1 cellular context compared by ENCODE assay signal in the genomic region with DNA sequence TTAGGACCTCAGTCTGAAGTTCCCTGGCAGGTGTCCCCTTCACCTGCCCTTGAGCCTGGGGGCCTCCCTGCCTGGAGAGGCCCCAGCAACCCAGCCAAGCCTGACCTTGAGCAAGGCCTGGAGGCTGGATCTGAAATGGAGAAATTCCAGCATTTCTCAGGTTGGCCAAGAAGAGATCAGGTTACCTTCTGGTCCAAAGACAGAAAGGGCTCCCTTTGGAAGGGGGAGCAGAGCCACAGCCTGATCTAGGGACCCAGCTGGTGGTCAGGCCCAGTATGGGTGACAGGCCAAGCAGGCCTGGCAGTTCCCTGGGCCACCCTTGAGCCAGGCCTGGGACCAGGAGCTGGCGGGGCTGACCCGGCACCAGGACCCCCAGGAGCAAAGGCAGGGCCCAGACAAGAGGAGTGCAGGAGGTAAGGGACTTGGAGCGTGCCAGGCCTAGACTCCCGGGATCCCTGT.
TF ChIP-seq lines count a peak whose summit lies in the region.

No MANE protein-coding gene starts in this region.

TF ChIP-seq in K562, 482 proteins besides CTCF, POLR2A, EP300 and RAD21 (continued from another document and continues in another):
- TF ChIP-seq, protein P1, sequence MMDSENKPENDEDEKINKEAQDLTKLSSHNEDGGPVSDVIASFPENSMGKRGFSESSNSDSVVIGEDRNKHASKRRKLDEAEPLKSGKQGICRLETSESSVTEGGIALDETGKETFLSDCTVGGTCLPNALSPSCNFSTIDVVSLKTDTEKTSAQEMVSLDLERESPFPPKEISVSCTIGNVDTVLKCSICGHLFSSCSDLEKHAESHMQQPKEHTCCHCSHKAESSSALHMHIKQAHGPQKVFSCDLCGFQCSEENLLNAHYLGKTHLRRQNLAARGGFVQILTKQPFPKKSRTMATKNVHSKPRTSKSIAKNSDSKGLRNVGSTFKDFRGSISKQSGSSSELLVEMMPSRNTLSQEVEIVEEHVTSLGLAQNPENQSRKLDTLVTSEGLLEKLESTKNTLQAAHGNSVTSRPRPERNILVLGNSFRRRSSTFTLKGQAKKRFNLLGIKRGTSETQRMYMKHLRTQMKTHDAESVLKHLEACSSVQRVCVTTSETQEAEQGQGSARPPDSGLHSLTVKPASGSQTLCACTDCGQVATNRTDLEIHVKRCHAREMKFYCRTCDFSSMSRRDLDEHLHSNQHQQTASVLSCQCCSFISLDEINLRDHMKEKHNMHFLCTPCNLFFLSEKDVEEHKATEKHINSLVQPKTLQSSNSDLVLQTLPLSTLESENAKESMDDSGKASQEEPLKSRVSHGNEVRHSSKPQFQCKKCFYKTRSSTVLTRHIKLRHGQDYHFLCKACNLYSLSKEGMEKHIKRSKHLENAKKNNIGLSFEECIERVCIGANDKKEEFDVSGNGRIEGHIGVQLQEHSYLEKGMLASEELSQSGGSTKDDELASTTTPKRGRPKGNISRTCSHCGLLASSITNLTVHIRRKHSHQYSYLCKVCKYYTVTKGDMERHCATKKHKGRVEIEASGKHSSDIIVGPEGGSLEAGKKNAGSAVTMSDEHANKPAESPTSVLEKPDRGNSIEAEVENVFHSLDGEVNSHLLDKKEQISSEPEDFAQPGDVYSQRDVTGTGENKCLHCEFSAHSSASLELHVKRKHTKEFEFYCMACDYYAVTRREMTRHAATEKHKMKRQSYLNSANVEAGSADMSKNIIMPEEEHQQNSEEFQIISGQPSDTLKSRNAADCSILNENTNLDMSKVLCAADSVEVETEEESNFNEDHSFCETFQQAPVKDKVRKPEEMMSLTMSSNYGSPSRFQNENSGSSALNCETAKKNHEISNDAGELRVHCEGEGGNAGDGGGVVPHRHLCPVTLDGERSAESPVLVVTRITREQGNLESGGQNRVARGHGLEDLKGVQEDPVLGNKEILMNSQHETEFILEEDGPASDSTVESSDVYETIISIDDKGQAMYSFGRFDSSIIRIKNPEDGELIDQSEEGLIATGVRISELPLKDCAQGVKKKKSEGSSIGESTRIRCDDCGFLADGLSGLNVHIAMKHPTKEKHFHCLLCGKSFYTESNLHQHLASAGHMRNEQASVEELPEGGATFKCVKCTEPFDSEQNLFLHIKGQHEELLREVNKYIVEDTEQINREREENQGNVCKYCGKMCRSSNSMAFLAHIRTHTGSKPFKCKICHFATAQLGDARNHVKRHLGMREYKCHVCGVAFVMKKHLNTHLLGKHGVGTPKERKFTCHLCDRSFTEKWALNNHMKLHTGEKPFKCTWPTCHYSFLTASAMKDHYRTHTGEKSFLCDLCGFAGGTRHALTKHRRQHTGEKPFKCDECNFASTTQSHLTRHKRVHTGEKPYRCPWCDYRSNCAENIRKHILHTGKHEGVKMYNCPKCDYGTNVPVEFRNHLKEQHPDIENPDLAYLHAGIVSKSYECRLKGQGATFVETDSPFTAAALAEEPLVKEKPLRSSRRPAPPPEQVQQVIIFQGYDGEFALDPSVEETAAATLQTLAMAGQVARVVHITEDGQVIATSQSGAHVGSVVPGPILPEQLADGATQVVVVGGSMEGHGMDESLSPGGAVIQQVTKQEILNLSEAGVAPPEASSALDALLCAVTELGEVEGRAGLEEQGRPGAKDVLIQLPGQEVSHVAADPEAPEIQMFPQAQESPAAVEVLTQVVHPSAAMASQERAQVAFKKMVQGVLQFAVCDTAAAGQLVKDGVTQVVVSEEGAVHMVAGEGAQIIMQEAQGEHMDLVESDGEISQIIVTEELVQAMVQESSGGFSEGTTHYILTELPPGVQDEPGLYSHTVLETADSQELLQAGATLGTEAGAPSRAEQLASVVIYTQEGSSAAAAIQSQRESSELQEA (IDR thresholded peaks at IDR 0.05; ENCODE audit: low read depth) = no peak
- TF ChIP-seq SMARCC2 (IDR thresholded peaks at IDR 0.05; ENCODE audit: low read depth) (no peak), ZBTB8A (IDR thresholded peaks at IDR 0.05; ENCODE audit: partially characterized antibody) (no peak), DLX4 (CRISPR knock-in tag; IDR thresholded peaks at IDR 0.05) (no peak), SIRT6 (IDR thresholded peaks at IDR 0.05; ENCODE audit: low read depth, low read length) (no peak), KDM1A (IDR thresholded peaks at IDR 0.05) (no peak), MTA1 (IDR thresholded peaks at IDR 0.05; ENCODE audit: borderline replicate concordance) (no peak), ZBTB2 (IDR thresholded peaks at IDR 0.05) (no peak), SIX5 (IDR thresholded peaks at IDR 0.05; ENCODE audit: borderline replicate concordance in 1 of 2, insufficient read depth in 1 of 2, low read depth in 1 of 2, low read length in 2 of 2) (no peak), ZNF324 (CRISPR knock-in tag; IDR thresholded peaks at IDR 0.05) (no peak), NCOA4 (IDR thresholded peaks at IDR 0.05; ENCODE audit: partially characterized antibody) (no peak), ZC3H8 (IDR thresholded peaks at IDR 0.05) (no peak), MTA3 (IDR thresholded peaks at IDR 0.05; ENCODE audit: borderline replicate concordance) (no peak), ZNF165 (CRISPR knock-in tag; IDR thresholded peaks at IDR 0.05; ENCODE audit: borderline replicate concordance) (no peak), AFF4 (CRISPR knock-in tag; IDR thresholded peaks at IDR 0.05) (peak; percentile 82), SRSF9 (IDR thresholded peaks at IDR 0.05; ENCODE audit: borderline replicate concordance, low read depth, low read length) (no peak), NR3C1 (CRISPR knock-in tag; IDR thresholded peaks at IDR 0.05) (no peak), ARID1B (IDR thresholded peaks at IDR 0.05) (no peak), ZNF644 (tag; IDR thresholded peaks at IDR 0.05; ENCODE audit: low read depth) (no peak), SFPQ (IDR thresholded peaks at IDR 0.05; ENCODE audit: low read depth, low read length) (no peak), NFRKB (IDR thresholded peaks at IDR 0.05; ENCODE audit: low read depth) (no peak), PURB (CRISPR knock-in tag; IDR thresholded peaks at IDR 0.05; ENCODE audit: low read depth) (no peak), ZNF133 (CRISPR knock-in tag; IDR thresholded peaks at IDR 0.05) (no peak), MBD1 (CRISPR knock-in tag; IDR thresholded peaks at IDR 0.05) (no peak), BRD9 (IDR thresholded peaks at IDR 0.05; ENCODE audit: low read depth, partially characterized antibody) (no peak), ZFX (CRISPR knock-in tag; IDR thresholded peaks at IDR 0.05) (peak; percentile 91), DEAF1 (CRISPR knock-in tag; IDR thresholded peaks at IDR 0.05) (no peak), FOXJ2 (tag; IDR thresholded peaks at IDR 0.05) (no peak), ZZZ3 (IDR thresholded peaks at IDR 0.05) (no peak), THRAP3 (IDR thresholded peaks at IDR 0.05; ENCODE audit: borderline replicate concordance) (no peak), MAFK (IDR thresholded peaks at IDR 0.05; ENCODE audit: low read length) (no peak), ELF1 (tag; IDR thresholded peaks at IDR 0.05) (no peak), HOXB6 (CRISPR knock-in tag; IDR thresholded peaks at IDR 0.05; ENCODE audit: borderline replicate concordance) (no peak)
- TF ChIP-seq, protein P2, sequence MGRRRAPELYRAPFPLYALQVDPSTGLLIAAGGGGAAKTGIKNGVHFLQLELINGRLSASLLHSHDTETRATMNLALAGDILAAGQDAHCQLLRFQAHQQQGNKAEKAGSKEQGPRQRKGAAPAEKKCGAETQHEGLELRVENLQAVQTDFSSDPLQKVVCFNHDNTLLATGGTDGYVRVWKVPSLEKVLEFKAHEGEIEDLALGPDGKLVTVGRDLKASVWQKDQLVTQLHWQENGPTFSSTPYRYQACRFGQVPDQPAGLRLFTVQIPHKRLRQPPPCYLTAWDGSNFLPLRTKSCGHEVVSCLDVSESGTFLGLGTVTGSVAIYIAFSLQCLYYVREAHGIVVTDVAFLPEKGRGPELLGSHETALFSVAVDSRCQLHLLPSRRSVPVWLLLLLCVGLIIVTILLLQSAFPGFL (CRISPR knock-in tag; IDR thresholded peaks at IDR 0.05) = no peak
- TF ChIP-seq, protein P3, sequence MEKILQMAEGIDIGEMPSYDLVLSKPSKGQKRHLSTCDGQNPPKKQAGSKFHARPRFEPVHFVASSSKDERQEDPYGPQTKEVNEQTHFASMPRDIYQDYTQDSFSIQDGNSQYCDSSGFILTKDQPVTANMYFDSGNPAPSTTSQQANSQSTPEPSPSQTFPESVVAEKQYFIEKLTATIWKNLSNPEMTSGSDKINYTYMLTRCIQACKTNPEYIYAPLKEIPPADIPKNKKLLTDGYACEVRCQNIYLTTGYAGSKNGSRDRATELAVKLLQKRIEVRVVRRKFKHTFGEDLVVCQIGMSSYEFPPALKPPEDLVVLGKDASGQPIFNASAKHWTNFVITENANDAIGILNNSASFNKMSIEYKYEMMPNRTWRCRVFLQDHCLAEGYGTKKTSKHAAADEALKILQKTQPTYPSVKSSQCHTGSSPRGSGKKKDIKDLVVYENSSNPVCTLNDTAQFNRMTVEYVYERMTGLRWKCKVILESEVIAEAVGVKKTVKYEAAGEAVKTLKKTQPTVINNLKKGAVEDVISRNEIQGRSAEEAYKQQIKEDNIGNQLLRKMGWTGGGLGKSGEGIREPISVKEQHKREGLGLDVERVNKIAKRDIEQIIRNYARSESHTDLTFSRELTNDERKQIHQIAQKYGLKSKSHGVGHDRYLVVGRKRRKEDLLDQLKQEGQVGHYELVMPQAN (IDR thresholded peaks at IDR 0.05; ENCODE audit: borderline replicate concordance) = no peak
